10 cellular contexts compared by ENCODE assay signal in the genomic region with DNA sequence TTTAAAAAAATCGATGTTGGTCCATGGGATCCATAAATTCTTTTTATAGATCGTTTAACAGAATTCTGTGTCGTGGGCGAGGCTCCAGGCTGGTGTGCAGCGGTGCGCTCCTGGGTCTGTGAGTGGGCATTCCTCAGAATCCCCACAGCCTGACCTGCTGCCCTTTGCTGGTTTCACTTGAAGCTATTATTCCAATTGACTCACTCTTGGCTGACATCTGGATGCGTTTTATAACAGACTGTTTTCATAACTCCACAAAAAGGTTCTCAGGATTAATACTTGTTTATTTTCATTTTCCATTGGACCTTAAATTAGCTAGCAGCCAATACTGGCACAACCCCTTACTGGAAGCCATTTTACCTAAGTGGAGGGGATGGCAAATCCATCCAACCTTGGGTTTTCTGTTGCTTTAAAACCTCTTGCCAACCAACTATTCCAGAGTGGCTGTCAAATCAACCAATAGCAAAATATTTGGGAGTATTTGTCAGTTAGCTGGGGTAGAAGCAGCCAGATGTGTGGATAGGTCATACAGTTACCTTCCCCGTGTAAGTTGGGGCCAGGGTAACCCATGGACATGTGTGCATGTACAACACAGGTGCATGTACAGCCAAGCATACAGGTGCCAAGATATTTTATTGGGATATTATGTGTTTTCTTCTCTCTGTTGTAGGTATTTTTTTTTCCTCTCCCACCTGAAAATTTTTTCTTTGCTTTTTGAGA.
A peak's percentile ranks its signal among the peaks of the same experiment; 100 is the strongest.
DNase-seq lines count a peak whose midpoint lies in the region; ATAC-seq and TF ChIP-seq lines count a peak whose summit lies in the region.
"Had no signal": no experiment of that assay in that cellular context is flagged by ENCODE, and none has a peak within 500 bp of the region (broad histone marks: within the 10 kb centered on the region; RNA-seq: fewer than 3 reads in every experiment).

No MANE protein-coding gene starts in this region.

- H2BK5ac ChIP-seq in mesendoderm (ENCODE audit: low read length) = no peak overlapping the region

- peaks cover 0 to 5% (median 2%) of the 10 kb centered on the region in 3 donors for H3K27me3 Mint-ChIP-seq in immature natural killer cell (ENCODE audit: low read depth in 3 of 3)

- H3K4me1 Mint-ChIP-seq in immature natural killer cell = peaks cover 28 to 44% of the 10 kb centered on the region in 2 donors

- H3K27ac ChIP-seq in suprapubic skin = peak overlapping the region; percentile 54
- H3K27ac ChIP-seq in mesendoderm (ENCODE audit: low read depth, low read length) = no peak overlapping the region
- H3K27ac ChIP-seq in SJCRH30 = no peak overlapping the region

- H3K4me2 ChIP-seq in mesendoderm (ENCODE audit: low read length) = no peak overlapping the region

- H4K8ac ChIP-seq in mesendoderm (ENCODE audit: low read depth, low read length) = no peak overlapping the region

- no peak overlapping the region for H3K4ac ChIP-seq in mesendoderm (ENCODE audit: low read depth, low read length)

- H3K9ac ChIP-seq in adipocyte (ENCODE audit: low read length) (no peak overlapping the region), mesendoderm (ENCODE audit: low read length) (no peak overlapping the region)

- no peak overlapping the region for H4K5ac ChIP-seq in mesendoderm (ENCODE audit: low read length)

- no peak for TF ChIP-seq CTCF in suprapubic skin (IDR thresholded peaks at IDR 0.05)

- peak; percentile 65 to 72 for ATAC-seq in left cardiac atrium

- H2AK5ac ChIP-seq in mesendoderm (ENCODE audit: low read length) = no peak overlapping the region

- H3K4me3 Mint-ChIP-seq in immature natural killer cell = no peak overlapping the region
- H3K4me3 Mint-ChIP-seq: activated CD4-positive, alpha-beta memory T cell treated with anti-CD3 and anti-CD28 coated beads, Interleukin-2, amount 10 ng/mL, durations not matched to agents 7 days and 5 days had no signal

- no peaks in the 10 kb centered on the region for H3K79me1 ChIP-seq in mesendoderm (ENCODE audit: low read length)

- no peak overlapping the region for H3K23ac ChIP-seq in mesendoderm (ENCODE audit: low read length)

- peaks cover 0 to 4% (median 0%) of the 10 kb centered on the region in 3 donors for H3K36me3 Mint-ChIP-seq in immature natural killer cell

- H3K36me3 ChIP-seq in adipocyte (ENCODE audit: control insufficient read depth, insufficient read depth, low read length, severe bottlenecking) (no peaks in the 10 kb centered on the region), suprapubic skin (no peaks in the 10 kb centered on the region), mesendoderm (ENCODE audit: control insufficient read depth, insufficient read depth, low read length) (no peaks in the 10 kb centered on the region), SJCRH30 (no peaks in the 10 kb centered on the region)

- no peaks in the 10 kb centered on the region for H3K27me3 ChIP-seq in adipocyte (replicated peaks; ENCODE audit: control insufficient read depth, insufficient read depth, low read length)
- no peaks in the 10 kb centered on the region for H3K27me3 ChIP-seq in suprapubic skin
- H3K27me3 ChIP-seq in mesendoderm (ENCODE audit: insufficient read depth, low read length, poor library complexity) = no peaks in the 10 kb centered on the region
- no peaks in the 10 kb centered on the region for H3K27me3 ChIP-seq in SJCRH30

- H3K79me2 ChIP-seq in mesendoderm (ENCODE audit: control insufficient read depth, insufficient read depth, low read length) = no peaks in the 10 kb centered on the region

- no peaks in the 10 kb centered on the region for H3K9me3 Mint-ChIP-seq in immature natural killer cell
- H3K9me3 Mint-ChIP-seq: activated CD4-positive, alpha-beta memory T cell treated with anti-CD3 and anti-CD28 coated beads, Interleukin-2, amount 10 ng/mL, durations not matched to agents 7 days and 5 days had no signal

- no peak overlapping the region for H3K18ac ChIP-seq in mesendoderm (ENCODE audit: low read length)

- no peak overlapping the region for H3K27ac Mint-ChIP-seq in immature natural killer cell
- H3K27ac Mint-ChIP-seq: activated CD4-positive, alpha-beta memory T cell treated with anti-CD3 and anti-CD28 coated beads, Interleukin-2, amount 10 ng/mL, durations not matched to agents 7 days and 5 days had no signal

- intact Hi-C loops in left cardiac atrium (cut with DNase I) = no loop called here

- H3K9me3 ChIP-seq in adipocyte (ENCODE audit: control insufficient read depth, low read length) (no peaks in the 10 kb centered on the region), suprapubic skin (no peaks in the 10 kb centered on the region), SJCRH30 (replicated peaks) (no peaks in the 10 kb centered on the region)

- TF ChIP-seq EP300 in suprapubic skin (IDR thresholded peaks at IDR 0.05) = no peak

- H3K4me1 ChIP-seq in adipocyte (ENCODE audit: control insufficient read depth, insufficient read depth, low read length) (peaks cover 26% of the 10 kb centered on the region), suprapubic skin (peaks cover 13% of the 10 kb centered on the region), mesendoderm (ENCODE audit: control insufficient read depth, low read depth, low read length) (no peaks in the 10 kb centered on the region), SJCRH30 (no peaks in the 10 kb centered on the region)

- no peak overlapping the region for H3K56ac ChIP-seq in mesendoderm (ENCODE audit: low read length)

- DNase-seq in HCEC 1CT = peak; percentile 93
- peak; percentile 96 for DNase-seq in adipocyte (ENCODE audit: low read depth)
- no peak for DNase-seq in left cardiac atrium
- no peak for DNase-seq in suprapubic skin (ENCODE audit: low spot score in 2 of 2)
- DNase-seq in mesendoderm = no peak
- DNase-seq in SJCRH30 = no peak
- DNase-seq in immature natural killer cell = no peak
- DNase-seq: activated CD4-positive, alpha-beta memory T cell treated with anti-CD3 and anti-CD28 coated beads, Interleukin-2, amount 10 ng/mL, durations not matched to agents 7 days and 5 days; activated naive CD4-positive, alpha-beta T cell treated with anti-CD3 and anti-CD28 coated beads, Interleukin-2, amount 50 U/mL, for 16 hours; NCI-H524 had no signal

- H3K4me3 ChIP-seq in adipocyte (ENCODE audit: low read length) (peak overlapping the region; percentile 8), suprapubic skin (no peak overlapping the region), mesendoderm (ENCODE audit: low read length) (no peak overlapping the region), SJCRH30 (no peak overlapping the region)

- no peak for TF ChIP-seq POLR2A in suprapubic skin (IDR thresholded peaks at IDR 0.05)

- WGBS in suprapubic skin = 53% methylated on average over 8 of the region's 8 CpGs
- WGBS in mesendoderm (ENCODE audit: extremely low coverage, insufficient coverage, low lambda C conversion rate) = no CpG with 5 or more reads among the region's 8 CpGs

- H2BK15ac ChIP-seq in mesendoderm (replicated peaks; ENCODE audit: low read depth) = no peak overlapping the region

- no peak overlapping the region for H2BK120ac ChIP-seq in mesendoderm (ENCODE audit: low read depth, low read length)

Comparison
In these comparisons a context has a peak if more than half of its experiments do, and no peak if none do; other contexts are left out.
1. DNase-seq: peak in HCEC 1CT (single experiment) and adipocyte (single experiment); none in left cardiac atrium (single experiment), suprapubic skin (0 of 2), mesendoderm (single experiment), SJCRH30 (0 of 2) and immature natural killer cell (0 of 3).